In the genomic region with DNA sequence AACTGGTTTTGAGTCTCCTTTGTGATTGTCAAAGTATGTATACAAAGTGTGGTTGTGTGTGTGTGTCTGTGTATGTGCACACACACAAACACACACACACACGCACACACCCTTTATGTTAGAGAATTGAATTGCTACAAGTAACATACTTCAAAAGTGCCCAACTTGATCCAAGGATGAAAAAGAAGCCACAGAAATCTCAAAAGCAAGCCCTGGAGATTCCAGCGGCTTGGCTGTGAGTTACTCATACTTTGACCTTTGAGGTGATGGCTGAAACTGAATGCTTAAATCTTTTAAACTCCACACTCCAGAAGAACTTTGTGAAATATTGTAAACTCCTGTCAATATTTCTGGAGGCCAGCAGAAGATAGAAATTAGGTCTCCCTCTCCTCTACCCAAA, we compare ENCODE assay signal across 20 cellular contexts.
A peak's percentile ranks its signal among the peaks of the same experiment; 100 is the strongest.
DNase-seq lines count a peak whose midpoint lies in the region; ATAC-seq and TF ChIP-seq lines count a peak whose summit lies in the region.
"Had no signal": no experiment of that assay in that cellular context is flagged by ENCODE, and none has a peak within 500 bp of the region (broad histone marks: within the 10 kb centered on the region; RNA-seq: fewer than 3 reads in every experiment).

No MANE protein-coding gene starts in this region.

- no peak for ATAC-seq in HG03045 (IDR thresholded peaks at IDR 0.05; ENCODE audit: unreplicated experiment)
- ATAC-seq: CD8-positive, alpha-beta T cell; HepG2; K562 had no signal

- no peak overlapping the region for H3K9ac ChIP-seq in smooth muscle cell (ENCODE audit: low read depth)
- H3K9ac ChIP-seq: BLaER1 treated with 17β-estradiol and CSF1 and Interleukin-3, amounts not matched to agents 10 nM and 100 nM had no signal

- no peak for TF ChIP-seq CTCF in brain microvascular endothelial cell (IDR thresholded peaks at IDR 0.05; ENCODE audit: low read depth, low read length, missing control alignments)
- no peak for TF ChIP-seq CTCF in smooth muscle cell (IDR thresholded peaks at IDR 0.05; ENCODE audit: borderline replicate concordance, insufficient read depth, poor library complexity, severe bottlenecking)
- no peak for TF ChIP-seq CTCF in GM10266 (IDR thresholded peaks at IDR 0.05; ENCODE audit: control insufficient read depth, insufficient read depth, low read depth, missing control alignments)

- no peaks in the 10 kb centered on the region for H4K20me1 ChIP-seq in smooth muscle cell (ENCODE audit: low read depth)
- H4K20me1 ChIP-seq: BLaER1 treated with 17β-estradiol and CSF1 and Interleukin-3, amounts not matched to agents 10 nM and 100 nM had no signal

- H2AFZ ChIP-seq in smooth muscle cell (ENCODE audit: low read depth) = no peak overlapping the region

- no peaks in the 10 kb centered on the region for H3K9me3 ChIP-seq in smooth muscle cell (replicated peaks; ENCODE audit: low read depth)
- H3K9me3 ChIP-seq: BLaER1 treated with 17β-estradiol and CSF1 and Interleukin-3, amounts not matched to agents 10 nM and 100 nM had no signal

- no peak overlapping the region for H3K4me2 ChIP-seq in smooth muscle cell
- H3K4me2 ChIP-seq: BLaER1 treated with 17β-estradiol and CSF1 and Interleukin-3, amounts not matched to agents 10 nM and 100 nM had no signal

- 47% methylated on average over 2 of the region's 2 CpGs for WGBS in smooth muscle cell (ENCODE audit: low lambda C conversion rate)

- in situ Hi-C loops in brain microvascular endothelial cell (cut with HindIII; ENCODE audit: low pct_ligation_motif_present, low sequenced_read_pairs) = no loop called here

- no peaks in the 10 kb centered on the region for H3F3A ChIP-seq in smooth muscle cell (ENCODE audit: low read depth)

- no peak overlapping the region for H3K4me3 ChIP-seq in brain microvascular endothelial cell (ENCODE audit: low read depth, low read length)
- no peak overlapping the region for H3K4me3 ChIP-seq in smooth muscle cell
- H3K4me3 ChIP-seq: BLaER1 treated with 17β-estradiol and CSF1 and Interleukin-3, amounts not matched to agents 10 nM and 100 nM; K562; SK-N-MC had no signal

- H3K79me2 ChIP-seq in smooth muscle cell (ENCODE audit: low read depth) = no peaks in the 10 kb centered on the region

- H3K27me3 ChIP-seq in brain microvascular endothelial cell (replicated peaks) = no peaks in the 10 kb centered on the region
- no peaks in the 10 kb centered on the region for H3K27me3 ChIP-seq in smooth muscle cell (ENCODE audit: low read depth)

- peak; percentile 61 for DNase-seq in LHCN-M2 (ENCODE audit: low read depth)
- DNase-seq in brain microvascular endothelial cell = peak; percentile 1
- DNase-seq in iris pigment epithelial cell (ENCODE audit: low read depth) = peak; percentile 72
- DNase-seq in smooth muscle cell (lab: John Stamatoyannopoulos, UW; ENCODE audit: unreplicated experiment) = no peak
- no peak for DNase-seq in GM10266 (ENCODE audit: extremely low spot score)
- no peak for DNase-seq in NCI-H187 (lab: John Stamatoyannopoulos, UW)
- DNase-seq: CD8-positive, alpha-beta T cell; NCI-H1092 treated with DMSO at 0.1 percent for 48 hours; NCI-H1436 treated with DMSO at 0.1 percent for 48 hours; NCI-H2029; NCI-H2227 treated with DMSO at 0.1 percent for 48 hours; NCI-H510A treated with DMSO at 0.1 percent for 48 hours; NCI-H748 treated with DMSO at 0.1 percent for 48 hours; SHP77 treated with DMSO at 0.1 percent for 48 hours had no signal

- H3K27ac ChIP-seq in brain microvascular endothelial cell (no peak overlapping the region), smooth muscle cell (ENCODE audit: low read depth) (peak overlapping the region; percentile 8)
- H3K27ac ChIP-seq: BLaER1 treated with 17β-estradiol and CSF1 and Interleukin-3, amounts not matched to agents 10 nM and 100 nM; RWPE1; SK-N-MC had no signal

- no peaks in the 10 kb centered on the region for H3K4me1 ChIP-seq in smooth muscle cell (ENCODE audit: low read depth)
- H3K4me1 ChIP-seq: BLaER1 treated with 17β-estradiol and CSF1 and Interleukin-3, amounts not matched to agents 10 nM and 100 nM had no signal

- no peaks in the 10 kb centered on the region for H3K36me3 ChIP-seq in brain microvascular endothelial cell (replicated peaks)
- H3K36me3 ChIP-seq in smooth muscle cell (ENCODE audit: low read depth) = no peaks in the 10 kb centered on the region
- H3K36me3 ChIP-seq: BLaER1 treated with 17β-estradiol and CSF1 and Interleukin-3, amounts not matched to agents 10 nM and 100 nM had no signal

Comparison
In these comparisons a context has a peak if more than half of its experiments do, and no peak if none do; other contexts are left out.
1. DNase-seq: peak in LHCN-M2 (single experiment), brain microvascular endothelial cell (single experiment) and iris pigment epithelial cell (single experiment); none in smooth muscle cell (single experiment), GM10266 (single experiment) and NCI-H187 (0 of 2).